In the genomic region with DNA sequence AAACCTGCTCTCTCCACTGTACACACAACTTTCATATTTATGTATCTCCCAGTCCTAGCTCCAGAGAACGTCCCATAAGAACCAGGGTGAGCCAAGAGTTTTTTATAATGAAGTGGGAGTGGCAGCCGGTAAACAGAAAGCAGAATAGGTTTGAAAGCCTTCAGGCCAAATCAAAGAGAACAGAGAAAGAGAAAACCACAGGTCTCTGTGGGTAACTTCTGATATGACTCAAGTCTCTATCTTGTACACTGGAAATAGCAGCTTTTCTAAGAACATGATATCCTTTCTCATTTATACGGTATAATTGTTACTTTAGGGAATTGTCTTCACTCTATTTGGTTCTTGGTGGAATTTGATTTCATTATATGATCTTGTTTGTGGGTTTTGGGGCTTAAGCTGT, we compare ENCODE assay signal across 10 cellular contexts.
A peak's percentile ranks its signal among the peaks of the same experiment; 100 is the strongest.
DNase-seq lines count a peak whose midpoint lies in the region; ATAC-seq and TF ChIP-seq lines count a peak whose summit lies in the region.
"Had no signal": no experiment of that assay in that cellular context is flagged by ENCODE, and none has a peak within 500 bp of the region (broad histone marks: within the 10 kb centered on the region; RNA-seq: fewer than 3 reads in every experiment).

No MANE protein-coding gene starts in this region.

- H3K36me3 ChIP-seq in testis (ENCODE audit: low read depth, missing control alignments) = no peaks in the 10 kb centered on the region

- no peaks in the 10 kb centered on the region for H3K27me3 ChIP-seq in testis

- H3K4me1 ChIP-seq in testis = no peaks in the 10 kb centered on the region

- ATAC-seq in GM19023 (IDR thresholded peaks at IDR 0.05; ENCODE audit: unreplicated experiment) (peak; percentile 97), GM21825 (IDR thresholded peaks at IDR 0.05; ENCODE audit: unreplicated experiment) (peak; percentile 98), HG03442 (IDR thresholded peaks at IDR 0.05; ENCODE audit: unreplicated experiment) (peak; percentile 99)

- no peak overlapping the region for H3K4me3 ChIP-seq in testis

- no peak for TF ChIP-seq POLR2A in testis (IDR thresholded peaks at IDR 0.05)

- no peak overlapping the region for H3K27ac ChIP-seq in testis
- H3K27ac ChIP-seq: VCaP had no signal

- no peak for TF ChIP-seq CTCF in testis (IDR thresholded peaks at IDR 0.05)

- DNase-seq in myocyte (ENCODE audit: low read depth) (peak; percentile 34), T1000 (lab: John Stamatoyannopoulos, UW) (no peak), testis (no peak), globus pallidus (ENCODE audit: low spot score) (no peak)
- no peak for DNase-seq in stimulated activated CD4-positive, alpha-beta T cell treated with anti-CD3 and anti-CD28 coated beads, Interleukin-2, amount 100 ng/mL, for 24 hours
- DNase-seq: stimulated activated naive B cell treated with anti-CD40 and anti-IgM and Interleukin-4, amounts not matched to agents 10 μg/mL and 1 μg/mL and 100 μg/mL, for 72 hours had no signal

- WGBS in testis, 2 donors = 35 to 50% methylated on average over 3 of the region's 3 CpGs

- H3K9me3 ChIP-seq in testis = no peaks in the 10 kb centered on the region

- intact Hi-C loops in testis (cut with DNase I; ENCODE audit: low total_unique reads) = no loop called here
